19 cellular contexts compared by ENCODE assay signal in genomic region chr12:44819884-44820283, GRCh38. TPM values are rescaled to one million over a fixed set of nuclear protein-coding genes. Genes with fewer than 3 reads are reported as not detected.
A peak's percentile ranks its signal among the peaks of the same experiment; 100 is the strongest.
DNase-seq lines count a peak whose midpoint lies in the region; ATAC-seq, FAIRE-seq and TF ChIP-seq lines count a peak whose summit lies in the region.
"Had no signal": no experiment of that assay in that cellular context is flagged by ENCODE, and none has a peak within 500 bp of the region (broad histone marks: within the 10 kb centered on the region; RNA-seq: fewer than 3 reads in every experiment).

No MANE protein-coding gene starts in this region.

- no peaks in the 10 kb centered on the region for H3K36me3 Mint-ChIP-seq in T-helper 2 cell treated with Interferon-gamma antibody and Interleukin-4, amounts not matched to agents 5 μg/mL and 100 μg/mL, for 36 hours (ENCODE audit: low read depth)
- H3K36me3 Mint-ChIP-seq in activated T-cell treated with anti-CD3 and anti-CD28 coated beads, Interleukin-2, amount 50 U/mL, for 72 hours (ENCODE audit: insufficient read depth in 2 of 2): peaks cover 0 to under 1% of the 10 kb centered on the region in 2 donors
- peaks cover 6% of the 10 kb centered on the region for H3K36me3 Mint-ChIP-seq in activated T-helper 17 cell treated with anti-CD3 and anti-CD28 coated beads, Interleukin-2, amount 50 U/mL, for 72 hours (ENCODE audit: low read depth)
- peaks cover 6 to 24% (median 15%) of the 10 kb centered on the region in 3 donors for H3K36me3 Mint-ChIP-seq in naive thymus-derived CD8-positive, alpha-beta T cell
- H3K36me3 Mint-ChIP-seq in CD14-positive monocyte: no peaks in the 10 kb centered on the region

- intact Hi-C loops in CD14-positive monocyte (cut with micrococcal nuclease): no loop called here

- no peak overlapping the region for H3K4me3 Mint-ChIP-seq in T-helper 2 cell treated with Interferon-gamma antibody and Interleukin-4, amounts not matched to agents 5 μg/mL and 100 μg/mL, for 36 hours
- peak overlapping the region; percentile 47 to 75 for H3K4me3 Mint-ChIP-seq in activated T-cell treated with anti-CD3 and anti-CD28 coated beads, Interleukin-2, amount 50 U/mL, for 72 hours
- peak overlapping the region; percentile 32 for H3K4me3 Mint-ChIP-seq in activated T-helper 17 cell treated with anti-CD3 and anti-CD28 coated beads, Interleukin-2, amount 50 U/mL, for 72 hours
- H3K4me3 Mint-ChIP-seq in naive thymus-derived CD8-positive, alpha-beta T cell: peak overlapping the region in 9 of 10 donors; percentile 21 to 71 (median 59)
- no peak overlapping the region for H3K4me3 Mint-ChIP-seq in CD14-positive monocyte

- DNase-seq in T-helper 2 cell treated with Interferon-gamma antibody and Interleukin-4, amounts not matched to agents 5 μg/mL and 100 μg/mL, for 36 hours (ENCODE audit: low spot score): no peak
- DNase-seq in T-helper 2 cell (no peak), urothelium cell line (ENCODE audit: low spot score) (no peak), CD14-positive monocyte (ENCODE audit: low spot score) (no peak)
- no peak for DNase-seq in activated T-cell treated with anti-CD3 and anti-CD28 coated beads, Interleukin-2, amount 50 U/mL, for 72 hours
- DNase-seq in activated T-cell treated with anti-CD3 and anti-CD28 coated beads, Interleukin-2, amount 50 U/mL, for 48 hours: no peak
- no peak for DNase-seq in naive thymus-derived CD8-positive, alpha-beta T cell
- DNase-seq: 8988T; DMS153; GF-D8; GM23248; KG1; NCI-H1694 treated with DMSO at 0.1 percent for 48 hours; NCI-H510A; NCI-H748 treated with DMSO at 0.1 percent for 48 hours; NK-92 treated with Interleukin-12 subunit alpha and Interleukin-12 subunit beta, amount 100 ng/mL, for 24 hours had no signal

- ATAC-seq in activated T-cell treated with anti-CD3 and anti-CD28 coated beads, Interleukin-2, amount 50 U/mL, for 72 hours (replicated peaks in 1 of 2): peak; percentile 49 to 50
- ATAC-seq in activated T-helper 17 cell treated with anti-CD3 and anti-CD28 coated beads, Interleukin-2, amount 50 U/mL, for 72 hours (replicated peaks): peak; percentile 45
- ATAC-seq in naive thymus-derived CD8-positive, alpha-beta T cell: peak; percentile 24 to 29
- ATAC-seq: HepG2 had no signal

- H3K9me3 Mint-ChIP-seq in T-helper 2 cell treated with Interferon-gamma antibody and Interleukin-4, amounts not matched to agents 5 μg/mL and 100 μg/mL, for 36 hours: no peaks in the 10 kb centered on the region
- no peaks in the 10 kb centered on the region for H3K9me3 Mint-ChIP-seq in activated T-cell treated with anti-CD3 and anti-CD28 coated beads, Interleukin-2, amount 50 U/mL, for 72 hours
- H3K9me3 Mint-ChIP-seq in activated T-helper 17 cell treated with anti-CD3 and anti-CD28 coated beads, Interleukin-2, amount 50 U/mL, for 72 hours: no peaks in the 10 kb centered on the region
- peaks cover 0 to 5% (median 0%) of the 10 kb centered on the region in 9 donors for H3K9me3 Mint-ChIP-seq in naive thymus-derived CD8-positive, alpha-beta T cell
- peaks cover 0 to 7% (median 3%) of the 10 kb centered on the region in 7 donors for H3K9me3 Mint-ChIP-seq in CD14-positive monocyte

- POLR2A ChIA-PET in naive thymus-derived CD8-positive, alpha-beta T cell (lab: Charles Lee): interaction anchor here (1.6 to 6.6 kb wide), 3 partner anchors 28 to 54 kb away, joined by 3 to 34 read pairs (median 11); partner anchors contain the start of gene NELL2

- H3K4me1 Mint-ChIP-seq in T-helper 2 cell treated with Interferon-gamma antibody and Interleukin-4, amounts not matched to agents 5 μg/mL and 100 μg/mL, for 36 hours (ENCODE audit: low read depth): peaks cover 31% of the 10 kb centered on the region
- H3K4me1 Mint-ChIP-seq in activated T-cell treated with anti-CD3 and anti-CD28 coated beads, Interleukin-2, amount 50 U/mL, for 72 hours (ENCODE audit: low read depth): peaks cover 61% of the 10 kb centered on the region
- peaks cover 23% of the 10 kb centered on the region for H3K4me1 Mint-ChIP-seq in activated T-helper 17 cell treated with anti-CD3 and anti-CD28 coated beads, Interleukin-2, amount 50 U/mL, for 72 hours
- H3K4me1 Mint-ChIP-seq in naive thymus-derived CD8-positive, alpha-beta T cell: peaks cover 42 to 80% (median 76%) of the 10 kb centered on the region in 4 donors
- H3K4me1 Mint-ChIP-seq in CD14-positive monocyte: no peaks in the 10 kb centered on the region

- no peak for TF ChIP-seq CTCF in CD14-positive monocyte (IDR thresholded peaks at IDR 0.05)

- no peaks in the 10 kb centered on the region for H3K27me3 Mint-ChIP-seq in T-helper 2 cell treated with Interferon-gamma antibody and Interleukin-4, amounts not matched to agents 5 μg/mL and 100 μg/mL, for 36 hours (ENCODE audit: low read depth)
- no peaks in the 10 kb centered on the region for H3K27me3 Mint-ChIP-seq in activated T-cell treated with anti-CD3 and anti-CD28 coated beads, Interleukin-2, amount 50 U/mL, for 72 hours (ENCODE audit: low read depth)
- H3K27me3 Mint-ChIP-seq in activated T-helper 17 cell treated with anti-CD3 and anti-CD28 coated beads, Interleukin-2, amount 50 U/mL, for 72 hours: no peaks in the 10 kb centered on the region
- no peaks in the 10 kb centered on the region for H3K27me3 Mint-ChIP-seq in naive thymus-derived CD8-positive, alpha-beta T cell
- peaks cover 0 to 2% (median 0%) of the 10 kb centered on the region in 3 donors for H3K27me3 Mint-ChIP-seq in CD14-positive monocyte (ENCODE audit: low read depth in 3 of 3)

- no peak for FAIRE-seq in urothelium cell line (lab: Jason Lieb, UNC)
- FAIRE-seq: HepG2, RCC 7860 had no signal

- H3K27ac Mint-ChIP-seq in T-helper 2 cell treated with Interferon-gamma antibody and Interleukin-4, amounts not matched to agents 5 μg/mL and 100 μg/mL, for 36 hours: peak overlapping the region; percentile 62
- peak overlapping the region; percentile 87 for H3K27ac Mint-ChIP-seq in activated T-cell treated with anti-CD3 and anti-CD28 coated beads, Interleukin-2, amount 50 U/mL, for 72 hours
- peak overlapping the region; percentile 27 for H3K27ac Mint-ChIP-seq in activated T-helper 17 cell treated with anti-CD3 and anti-CD28 coated beads, Interleukin-2, amount 50 U/mL, for 72 hours
- peak overlapping the region; percentile 85 to 95 (median 90) for H3K27ac Mint-ChIP-seq in naive thymus-derived CD8-positive, alpha-beta T cell
- H3K27ac Mint-ChIP-seq in CD14-positive monocyte: no peak overlapping the region

RNA-seq across cellular contexts. Expression of gene NELL2, which starts 56.2 kb away (rescaled TPM):
- 10 to 100 TPM; 36.3 to 66.0 TPM for total RNA-seq in activated T-cell treated with anti-CD3 and anti-CD28 coated beads, Interleukin-2, amount 50 U/mL, for 72 hours
- total RNA-seq in activated T-helper 17 cell treated with anti-CD3 and anti-CD28 coated beads, Interleukin-2, amount 50 U/mL, for 72 hours: 100 to 1,000 TPM in 1 of 2 donors, 10 to 100 TPM in 1; 12.8 to 106 TPM
- 100 to 1,000 TPM; 626 to 633 TPM for total RNA-seq in naive thymus-derived CD8-positive, alpha-beta T cell
- polyA plus RNA-seq in naive thymus-derived CD8-positive, alpha-beta T cell: 100 to 1,000 TPM; 320 to 498 (median 397) TPM
- polyA plus RNA-seq in CD14-positive monocyte: under 1 TPM; 0.39 to 0.98 TPM
- total RNA-seq: GM23248 had no signal
- polyA plus RNA-seq: GM23248, HepG2 had no signal

Comparison
In these comparisons a context has a peak if more than half of its experiments do, and no peak if none do; other contexts are left out.
1. H3K27ac Mint-ChIP-seq: peak in T-helper 2 cell treated with Interferon-gamma antibody and Interleukin-4, amounts not matched to agents 5 μg/mL and 100 μg/mL, for 36 hours (single experiment), activated T-cell treated with anti-CD3 and anti-CD28 coated beads, Interleukin-2, amount 50 U/mL, for 72 hours (single experiment), activated T-helper 17 cell treated with anti-CD3 and anti-CD28 coated beads, Interleukin-2, amount 50 U/mL, for 72 hours (single experiment) and naive thymus-derived CD8-positive, alpha-beta T cell (10 of 10); none in CD14-positive monocyte (0 of 7).
2. H3K4me3 Mint-ChIP-seq: peak in activated T-cell treated with anti-CD3 and anti-CD28 coated beads, Interleukin-2, amount 50 U/mL, for 72 hours (2 of 2), activated T-helper 17 cell treated with anti-CD3 and anti-CD28 coated beads, Interleukin-2, amount 50 U/mL, for 72 hours (single experiment) and naive thymus-derived CD8-positive, alpha-beta T cell (9 of 10); none in T-helper 2 cell treated with Interferon-gamma antibody and Interleukin-4, amounts not matched to agents 5 μg/mL and 100 μg/mL, for 36 hours (single experiment) and CD14-positive monocyte (0 of 2).
3. RNA of gene NELL2, which starts 56.2 kb away (total RNA-seq): 626 to 633 TPM in naive thymus-derived CD8-positive, alpha-beta T cell; 12.8 to 106 TPM in activated T-helper 17 cell treated with anti-CD3 and anti-CD28 coated beads, Interleukin-2, amount 50 U/mL, for 72 hours and 36.3 to 66.0 TPM in activated T-cell treated with anti-CD3 and anti-CD28 coated beads, Interleukin-2, amount 50 U/mL, for 72 hours; every median in the first group is over 4 times any median in the second.
4. Peak in every context shown above with its lines, with median percentiles within 50 percentile points of each other: ATAC-seq.